ENCODE assay signal across 1 cellular context in the genomic region with DNA sequence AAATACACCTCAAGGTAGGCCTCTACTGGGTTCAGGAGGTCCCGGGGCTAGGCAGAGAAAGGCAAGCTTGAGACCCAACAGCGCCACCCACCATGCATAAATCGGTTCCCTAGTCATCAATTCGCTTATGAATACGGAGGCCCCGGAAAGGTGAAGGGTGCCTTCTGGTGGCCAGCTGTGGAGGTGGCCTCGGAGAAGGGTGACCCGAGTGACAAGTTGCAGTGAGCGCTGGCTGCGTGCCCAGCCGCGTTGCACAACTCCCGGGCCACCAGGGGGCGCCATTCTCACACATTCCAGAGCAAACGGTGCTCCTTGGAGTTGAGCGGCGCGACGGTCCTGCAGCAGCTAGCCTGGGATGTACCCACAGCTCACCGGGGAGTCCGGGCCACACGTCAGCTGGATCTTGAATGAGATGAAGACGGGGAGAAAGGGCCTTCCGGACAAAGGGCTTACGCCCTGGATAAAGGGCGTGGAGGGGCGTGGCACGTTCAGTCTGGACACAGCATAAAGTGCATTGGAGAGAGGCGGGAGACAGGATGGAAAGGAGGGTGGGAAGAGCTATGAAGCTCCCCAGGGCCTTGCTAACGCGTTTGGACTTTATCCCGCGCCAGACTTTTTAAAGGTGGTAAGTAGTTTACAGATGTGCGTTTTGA.
A peak's percentile ranks its signal among the peaks of the same experiment; 100 is the strongest.
TF ChIP-seq lines count a peak whose summit lies in the region.

No MANE protein-coding gene starts in this region.

TF ChIP-seq in HepG2, 621 proteins besides CTCF, POLR2A, EP300 and RAD21 (continued from another document and continues in another):
- TF ChIP-seq, protein P1, sequence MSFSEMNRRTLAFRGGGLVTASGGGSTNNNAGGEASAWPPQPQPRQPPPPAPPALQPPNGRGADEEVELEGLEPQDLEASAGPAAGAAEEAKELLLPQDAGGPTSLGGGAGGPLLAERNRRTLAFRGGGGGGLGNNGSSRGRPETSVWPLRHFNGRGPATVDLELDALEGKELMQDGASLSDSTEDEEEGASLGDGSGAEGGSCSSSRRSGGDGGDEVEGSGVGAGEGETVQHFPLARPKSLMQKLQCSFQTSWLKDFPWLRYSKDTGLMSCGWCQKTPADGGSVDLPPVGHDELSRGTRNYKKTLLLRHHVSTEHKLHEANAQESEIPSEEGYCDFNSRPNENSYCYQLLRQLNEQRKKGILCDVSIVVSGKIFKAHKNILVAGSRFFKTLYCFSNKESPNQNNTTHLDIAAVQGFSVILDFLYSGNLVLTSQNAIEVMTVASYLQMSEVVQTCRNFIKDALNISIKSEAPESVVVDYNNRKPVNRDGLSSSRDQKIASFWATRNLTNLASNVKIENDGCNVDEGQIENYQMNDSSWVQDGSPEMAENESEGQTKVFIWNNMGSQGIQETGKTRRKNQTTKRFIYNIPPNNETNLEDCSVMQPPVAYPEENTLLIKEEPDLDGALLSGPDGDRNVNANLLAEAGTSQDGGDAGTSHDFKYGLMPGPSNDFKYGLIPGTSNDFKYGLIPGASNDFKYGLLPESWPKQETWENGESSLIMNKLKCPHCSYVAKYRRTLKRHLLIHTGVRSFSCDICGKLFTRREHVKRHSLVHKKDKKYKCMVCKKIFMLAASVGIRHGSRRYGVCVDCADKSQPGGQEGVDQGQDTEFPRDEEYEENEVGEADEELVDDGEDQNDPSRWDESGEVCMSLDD (CRISPR knock-in tag; IDR thresholded peaks at IDR 0.05; ENCODE audit: borderline replicate concordance): no peak
- TF ChIP-seq, protein P2, sequence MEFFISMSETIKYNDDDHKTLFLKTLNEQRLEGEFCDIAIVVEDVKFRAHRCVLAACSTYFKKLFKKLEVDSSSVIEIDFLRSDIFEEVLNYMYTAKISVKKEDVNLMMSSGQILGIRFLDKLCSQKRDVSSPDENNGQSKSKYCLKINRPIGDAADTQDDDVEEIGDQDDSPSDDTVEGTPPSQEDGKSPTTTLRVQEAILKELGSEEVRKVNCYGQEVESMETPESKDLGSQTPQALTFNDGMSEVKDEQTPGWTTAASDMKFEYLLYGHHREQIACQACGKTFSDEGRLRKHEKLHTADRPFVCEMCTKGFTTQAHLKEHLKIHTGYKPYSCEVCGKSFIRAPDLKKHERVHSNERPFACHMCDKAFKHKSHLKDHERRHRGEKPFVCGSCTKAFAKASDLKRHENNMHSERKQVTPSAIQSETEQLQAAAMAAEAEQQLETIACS (CRISPR knock-in tag; IDR thresholded peaks at IDR 0.05): no peak
- TF ChIP-seq PAWR (CRISPR knock-in tag; IDR thresholded peaks at IDR 0.05; ENCODE audit: borderline replicate concordance): peak; percentile 82; the same call in 1 of the 2 replicates
- peak; percentile 94 for TF ChIP-seq TARDBP (CRISPR knock-in tag; IDR thresholded peaks at IDR 0.05)
- peak; percentile 91 for TF ChIP-seq DMAP1 (CRISPR knock-in tag; IDR thresholded peaks at IDR 0.05)
- TF ChIP-seq AHR (CRISPR knock-in tag; IDR thresholded peaks at IDR 0.05): peak; percentile 99
- TF ChIP-seq HDAC6 (IDR thresholded peaks at IDR 0.05; ENCODE audit: low read depth, low read length): no peak
- TF ChIP-seq, protein P3, sequence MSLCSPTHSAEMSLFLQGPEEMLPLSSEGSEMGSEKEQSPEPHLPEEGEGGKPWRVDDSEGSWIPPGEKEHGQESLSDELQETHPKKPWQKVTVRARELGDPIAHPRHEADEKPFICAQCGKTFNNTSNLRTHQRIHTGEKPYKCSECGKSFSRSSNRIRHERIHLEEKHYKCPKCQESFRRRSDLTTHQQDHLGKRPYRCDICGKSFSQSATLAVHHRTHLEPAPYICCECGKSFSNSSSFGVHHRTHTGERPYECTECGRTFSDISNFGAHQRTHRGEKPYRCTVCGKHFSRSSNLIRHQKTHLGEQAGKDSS (CRISPR knock-in tag; IDR thresholded peaks at IDR 0.05; ENCODE audit: borderline replicate concordance, low read depth): peak; percentile 99
- no peak for TF ChIP-seq ZNF841 (CRISPR knock-in tag; IDR thresholded peaks at IDR 0.05; ENCODE audit: borderline replicate concordance)
- 0 out of 2 replicates have a peak, but pooled peaks have one; percentile 70 for TF ChIP-seq ZNF337 (CRISPR knock-in tag; IDR thresholded peaks at IDR 0.05; ENCODE audit: borderline replicate concordance, low read depth)
- TF ChIP-seq, protein P4, sequence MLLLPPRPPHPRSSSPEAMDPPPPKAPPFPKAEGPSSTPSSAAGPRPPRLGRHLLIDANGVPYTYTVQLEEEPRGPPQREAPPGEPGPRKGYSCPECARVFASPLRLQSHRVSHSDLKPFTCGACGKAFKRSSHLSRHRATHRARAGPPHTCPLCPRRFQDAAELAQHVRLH (CRISPR knock-in tag; IDR thresholded peaks at IDR 0.05; ENCODE audit: borderline replicate concordance, low read depth): peak; percentile 98
- 0 out of 2 replicates have a peak, but pooled peaks have one; percentile 19 for TF ChIP-seq ZFP1 (CRISPR knock-in tag; IDR thresholded peaks at IDR 0.05)
- TF ChIP-seq, protein P5, sequence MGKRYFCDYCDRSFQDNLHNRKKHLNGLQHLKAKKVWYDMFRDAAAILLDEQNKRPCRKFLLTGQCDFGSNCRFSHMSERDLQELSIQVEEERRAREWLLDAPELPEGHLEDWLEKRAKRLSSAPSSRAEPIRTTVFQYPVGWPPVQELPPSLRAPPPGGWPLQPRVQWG (CRISPR knock-in tag; IDR thresholded peaks at IDR 0.05; ENCODE audit: borderline replicate concordance, low read depth): no peak
- peak; percentile 26; the same call in 1 of the 2 replicates for TF ChIP-seq ZNF143 (CRISPR knock-in tag; IDR thresholded peaks at IDR 0.05)
- TF ChIP-seq ZNF382 (CRISPR knock-in tag; IDR thresholded peaks at IDR 0.05; ENCODE audit: borderline replicate concordance): no peak
- TF ChIP-seq RBM39 (IDR thresholded peaks at IDR 0.05; ENCODE audit: low read depth, low read length, poor library complexity, severe bottlenecking): peak; percentile 96
- TF ChIP-seq PCBP1 (IDR thresholded peaks at IDR 0.05; ENCODE audit: borderline replicate concordance, low read depth, low read length): peak; percentile 71; the same call in 1 of the 2 replicates
- peak; percentile 96 for TF ChIP-seq GATAD2A (CRISPR knock-in tag; IDR thresholded peaks at IDR 0.05)
- TF ChIP-seq HOXA9 (CRISPR knock-in tag; IDR thresholded peaks at IDR 0.05; ENCODE audit: borderline replicate concordance): no peak
- TF ChIP-seq ZNF737 (CRISPR knock-in tag; IDR thresholded peaks at IDR 0.05; ENCODE audit: borderline replicate concordance): no peak
- TF ChIP-seq ATM (IDR thresholded peaks at IDR 0.05; ENCODE audit: borderline replicate concordance): no peak
- TF ChIP-seq, protein P6, sequence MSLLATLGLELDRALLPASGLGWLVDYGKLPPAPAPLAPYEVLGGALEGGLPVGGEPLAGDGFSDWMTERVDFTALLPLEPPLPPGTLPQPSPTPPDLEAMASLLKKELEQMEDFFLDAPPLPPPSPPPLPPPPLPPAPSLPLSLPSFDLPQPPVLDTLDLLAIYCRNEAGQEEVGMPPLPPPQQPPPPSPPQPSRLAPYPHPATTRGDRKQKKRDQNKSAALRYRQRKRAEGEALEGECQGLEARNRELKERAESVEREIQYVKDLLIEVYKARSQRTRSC (CRISPR knock-in tag; IDR thresholded peaks at IDR 0.05; ENCODE audit: low read depth): no peak
- TF ChIP-seq HDAC1 (CRISPR knock-in tag; IDR thresholded peaks at IDR 0.05): peak; percentile 90
- peak; percentile 87 for TF ChIP-seq ZNF598 (CRISPR knock-in tag; IDR thresholded peaks at IDR 0.05; ENCODE audit: borderline replicate concordance)
- no peak for TF ChIP-seq MLLT10 (CRISPR knock-in tag; IDR thresholded peaks at IDR 0.05)
- TF ChIP-seq GPN1 (CRISPR knock-in tag; IDR thresholded peaks at IDR 0.05; ENCODE audit: borderline replicate concordance): peak; percentile 8; the same call in 1 of the 2 replicates
- TF ChIP-seq FOXK1 (CRISPR knock-in tag; IDR thresholded peaks at IDR 0.05; ENCODE audit: borderline replicate concordance, low read depth): peak; percentile 91; the same call in 1 of the 2 replicates
- TF ChIP-seq, protein P7, sequence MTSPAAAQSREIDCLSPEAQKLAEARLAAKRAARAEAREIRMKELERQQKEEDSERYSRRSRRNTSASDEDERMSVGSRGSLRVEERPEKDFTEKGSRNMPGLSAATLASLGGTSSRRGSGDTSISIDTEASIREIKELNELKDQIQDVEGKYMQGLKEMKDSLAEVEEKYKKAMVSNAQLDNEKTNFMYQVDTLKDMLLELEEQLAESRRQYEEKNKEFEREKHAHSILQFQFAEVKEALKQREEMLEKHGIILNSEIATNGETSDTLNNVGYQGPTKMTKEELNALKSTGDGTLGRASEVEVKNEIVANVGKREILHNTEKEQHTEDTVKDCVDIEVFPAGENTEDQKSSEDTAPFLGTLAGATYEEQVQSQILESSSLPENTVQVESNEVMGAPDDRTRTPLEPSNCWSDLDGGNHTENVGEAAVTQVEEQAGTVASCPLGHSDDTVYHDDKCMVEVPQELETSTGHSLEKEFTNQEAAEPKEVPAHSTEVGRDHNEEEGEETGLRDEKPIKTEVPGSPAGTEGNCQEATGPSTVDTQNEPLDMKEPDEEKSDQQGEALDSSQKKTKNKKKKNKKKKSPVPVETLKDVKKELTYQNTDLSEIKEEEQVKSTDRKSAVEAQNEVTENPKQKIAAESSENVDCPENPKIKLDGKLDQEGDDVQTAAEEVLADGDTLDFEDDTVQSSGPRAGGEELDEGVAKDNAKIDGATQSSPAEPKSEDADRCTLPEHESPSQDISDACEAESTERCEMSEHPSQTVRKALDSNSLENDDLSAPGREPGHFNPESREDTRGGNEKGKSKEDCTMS (CRISPR knock-in tag; conservative IDR thresholded peaks at IDR 0.05): no peak
- TF ChIP-seq ZFP36L1 (CRISPR knock-in tag; IDR thresholded peaks at IDR 0.05): peak; percentile 57; the same call in 1 of the 2 replicates
- TF ChIP-seq TEAD2 (CRISPR knock-in tag; IDR thresholded peaks at IDR 0.05): no peak
- no peak for TF ChIP-seq ONECUT2 (CRISPR knock-in tag; IDR thresholded peaks at IDR 0.05)
- TF ChIP-seq ZNF784 (CRISPR knock-in tag; IDR thresholded peaks at IDR 0.05; ENCODE audit: borderline replicate concordance): peak; percentile 96
- TF ChIP-seq, protein P8, sequence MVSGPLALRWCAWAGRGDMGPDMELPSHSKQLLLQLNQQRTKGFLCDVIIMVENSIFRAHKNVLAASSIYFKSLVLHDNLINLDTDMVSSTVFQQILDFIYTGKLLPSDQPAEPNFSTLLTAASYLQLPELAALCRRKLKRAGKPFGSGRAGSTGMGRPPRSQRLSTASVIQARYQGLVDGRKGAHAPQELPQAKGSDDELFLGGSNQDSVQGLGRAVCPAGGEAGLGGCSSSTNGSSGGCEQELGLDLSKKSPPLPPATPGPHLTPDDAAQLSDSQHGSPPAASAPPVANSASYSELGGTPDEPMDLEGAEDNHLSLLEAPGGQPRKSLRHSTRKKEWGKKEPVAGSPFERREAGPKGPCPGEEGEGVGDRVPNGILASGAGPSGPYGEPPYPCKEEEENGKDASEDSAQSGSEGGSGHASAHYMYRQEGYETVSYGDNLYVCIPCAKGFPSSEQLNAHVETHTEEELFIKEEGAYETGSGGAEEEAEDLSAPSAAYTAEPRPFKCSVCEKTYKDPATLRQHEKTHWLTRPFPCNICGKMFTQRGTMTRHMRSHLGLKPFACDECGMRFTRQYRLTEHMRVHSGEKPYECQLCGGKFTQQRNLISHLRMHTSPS (CRISPR knock-in tag; IDR thresholded peaks at IDR 0.05; ENCODE audit: low read depth): 0 out of 2 replicates have a peak, but pooled peaks have one; percentile 66
- TF ChIP-seq, protein P9, sequence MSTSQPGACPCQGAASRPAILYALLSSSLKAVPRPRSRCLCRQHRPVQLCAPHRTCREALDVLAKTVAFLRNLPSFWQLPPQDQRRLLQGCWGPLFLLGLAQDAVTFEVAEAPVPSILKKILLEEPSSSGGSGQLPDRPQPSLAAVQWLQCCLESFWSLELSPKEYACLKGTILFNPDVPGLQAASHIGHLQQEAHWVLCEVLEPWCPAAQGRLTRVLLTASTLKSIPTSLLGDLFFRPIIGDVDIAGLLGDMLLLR (CRISPR knock-in tag; IDR thresholded peaks at IDR 0.05): 0 out of 2 replicates have a peak, but pooled peaks have one; percentile 57
- peak; percentile 96 for TF ChIP-seq ZNF589 (CRISPR knock-in tag; conservative IDR thresholded peaks at IDR 0.05)
- TF ChIP-seq SAFB2 (CRISPR knock-in tag; IDR thresholded peaks at IDR 0.05; ENCODE audit: borderline replicate concordance, low read depth): peak; percentile 94; the same call in 1 of the 2 replicates
- no peak for TF ChIP-seq PCBP2 (optimal IDR thresholded peaks at IDR 0.05; ENCODE audit: low read depth, low read length, poor library complexity, severe bottlenecking)
- TF ChIP-seq, protein P10, sequence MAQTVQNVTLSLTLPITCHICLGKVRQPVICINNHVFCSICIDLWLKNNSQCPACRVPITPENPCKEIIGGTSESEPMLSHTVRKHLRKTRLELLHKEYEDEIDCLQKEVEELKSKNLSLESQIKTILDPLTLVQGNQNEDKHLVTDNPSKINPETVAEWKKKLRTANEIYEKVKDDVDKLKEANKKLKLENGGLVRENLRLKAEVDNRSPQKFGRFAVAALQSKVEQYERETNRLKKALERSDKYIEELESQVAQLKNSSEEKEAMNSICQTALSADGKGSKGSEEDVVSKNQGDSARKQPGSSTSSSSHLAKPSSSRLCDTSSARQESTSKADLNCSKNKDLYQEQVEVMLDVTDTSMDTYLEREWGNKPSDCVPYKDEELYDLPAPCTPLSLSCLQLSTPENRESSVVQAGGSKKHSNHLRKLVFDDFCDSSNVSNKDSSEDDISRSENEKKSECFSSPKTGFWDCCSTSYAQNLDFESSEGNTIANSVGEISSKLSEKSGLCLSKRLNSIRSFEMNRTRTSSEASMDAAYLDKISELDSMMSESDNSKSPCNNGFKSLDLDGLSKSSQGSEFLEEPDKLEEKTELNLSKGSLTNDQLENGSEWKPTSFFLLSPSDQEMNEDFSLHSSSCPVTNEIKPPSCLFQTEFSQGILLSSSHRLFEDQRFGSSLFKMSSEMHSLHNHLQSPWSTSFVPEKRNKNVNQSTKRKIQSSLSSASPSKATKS (CRISPR knock-in tag; IDR thresholded peaks at IDR 0.05): no peak
- peak; percentile 67; the same call in 1 of the 2 replicates for TF ChIP-seq SRY (CRISPR knock-in tag; IDR thresholded peaks at IDR 0.05)
- TF ChIP-seq DNMT1 (CRISPR knock-in tag; IDR thresholded peaks at IDR 0.05): peak; percentile 98
- TF ChIP-seq YEATS2 (CRISPR knock-in tag; IDR thresholded peaks at IDR 0.05; ENCODE audit: borderline replicate concordance): peak; percentile 86; the same call in 1 of the 2 replicates
- peak; percentile 75 for TF ChIP-seq TBL1XR1 (IDR thresholded peaks at IDR 0.05; ENCODE audit: borderline replicate concordance, low read length, partially characterized antibody)
- TF ChIP-seq, protein P11, sequence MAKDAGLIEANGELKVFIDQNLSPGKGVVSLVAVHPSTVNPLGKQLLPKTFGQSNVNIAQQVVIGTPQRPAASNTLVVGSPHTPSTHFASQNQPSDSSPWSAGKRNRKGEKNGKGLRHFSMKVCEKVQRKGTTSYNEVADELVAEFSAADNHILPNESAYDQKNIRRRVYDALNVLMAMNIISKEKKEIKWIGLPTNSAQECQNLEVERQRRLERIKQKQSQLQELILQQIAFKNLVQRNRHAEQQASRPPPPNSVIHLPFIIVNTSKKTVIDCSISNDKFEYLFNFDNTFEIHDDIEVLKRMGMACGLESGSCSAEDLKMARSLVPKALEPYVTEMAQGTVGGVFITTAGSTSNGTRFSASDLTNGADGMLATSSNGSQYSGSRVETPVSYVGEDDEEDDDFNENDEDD (CRISPR knock-in tag; IDR thresholded peaks at IDR 0.05; ENCODE audit: borderline replicate concordance): peak; percentile 88; the same call in 1 of the 2 replicates
- TF ChIP-seq SPEN (CRISPR knock-in tag; IDR thresholded peaks at IDR 0.05; ENCODE audit: low read depth): peak; percentile 92
- TF ChIP-seq NR2F1 (CRISPR knock-in tag; IDR thresholded peaks at IDR 0.05): peak; percentile 53 to 71; a peak in 2 of 4 replicates
